Comparison of ENCODE assay signal across 1 cellular context in the genomic region with DNA sequence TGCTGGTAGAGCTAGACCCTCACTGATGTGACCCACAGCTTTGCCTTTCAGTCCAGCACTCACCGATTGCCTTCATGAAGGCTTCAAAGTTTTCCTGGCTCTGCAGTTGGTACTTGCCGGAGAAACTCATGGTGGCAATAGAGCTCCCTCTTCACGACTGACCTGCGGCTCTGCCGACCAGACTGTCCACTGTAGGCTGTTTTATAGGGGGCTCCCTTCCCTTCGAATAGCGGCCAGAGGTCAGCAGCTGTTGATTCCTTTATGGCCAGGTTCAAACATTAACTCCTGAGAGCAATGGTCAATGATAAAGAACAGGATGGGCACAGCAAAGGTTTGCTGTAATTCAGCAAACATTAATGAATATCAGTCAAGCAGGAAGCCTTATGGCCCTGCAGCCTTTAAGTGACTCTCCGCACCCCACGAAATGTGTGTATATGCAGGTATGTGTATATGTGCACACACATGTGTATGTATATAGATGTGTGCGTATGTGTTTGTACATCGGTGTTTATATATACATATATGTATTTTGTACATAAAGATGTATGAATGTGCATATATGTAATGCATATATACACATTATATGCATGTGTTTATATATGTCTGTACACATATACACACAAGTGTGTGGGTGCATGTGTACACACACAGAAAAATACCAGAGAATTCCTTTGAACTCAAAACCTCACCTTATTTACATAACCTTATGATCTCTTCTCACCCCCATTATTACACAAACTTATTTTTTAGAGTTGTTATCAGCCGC.
A peak's percentile ranks its signal among the peaks of the same experiment; 100 is the strongest.
TF ChIP-seq lines count a peak whose summit lies in the region.

Gene FABP1 (minus strand): TSS at position 175 of the 766 bp plus-strand sequence. CDS start 45 bp downstream, at position 130.

TF ChIP-seq in HepG2, 621 proteins besides CTCF, POLR2A, EP300 and RAD21 (continued from another document and continues in another):
- TF ChIP-seq HINFP (CRISPR knock-in tag; IDR thresholded peaks at IDR 0.05; ENCODE audit: low read depth) = peak; percentile 83
- peak; percentile 44; the same call in 1 of the 2 replicates for TF ChIP-seq ZNF24 (IDR thresholded peaks at IDR 0.05)
- no peak for TF ChIP-seq MXD1 (CRISPR knock-in tag; IDR thresholded peaks at IDR 0.05)
- TF ChIP-seq CSRNP2 (CRISPR knock-in tag; conservative IDR thresholded peaks at IDR 0.05; ENCODE audit: low read depth) = no peak; the same call in 1 of the 2 replicates
- TF ChIP-seq RAD51 (IDR thresholded peaks at IDR 0.05; ENCODE audit: borderline replicate concordance) = no peak
- TF ChIP-seq, protein P1, sequence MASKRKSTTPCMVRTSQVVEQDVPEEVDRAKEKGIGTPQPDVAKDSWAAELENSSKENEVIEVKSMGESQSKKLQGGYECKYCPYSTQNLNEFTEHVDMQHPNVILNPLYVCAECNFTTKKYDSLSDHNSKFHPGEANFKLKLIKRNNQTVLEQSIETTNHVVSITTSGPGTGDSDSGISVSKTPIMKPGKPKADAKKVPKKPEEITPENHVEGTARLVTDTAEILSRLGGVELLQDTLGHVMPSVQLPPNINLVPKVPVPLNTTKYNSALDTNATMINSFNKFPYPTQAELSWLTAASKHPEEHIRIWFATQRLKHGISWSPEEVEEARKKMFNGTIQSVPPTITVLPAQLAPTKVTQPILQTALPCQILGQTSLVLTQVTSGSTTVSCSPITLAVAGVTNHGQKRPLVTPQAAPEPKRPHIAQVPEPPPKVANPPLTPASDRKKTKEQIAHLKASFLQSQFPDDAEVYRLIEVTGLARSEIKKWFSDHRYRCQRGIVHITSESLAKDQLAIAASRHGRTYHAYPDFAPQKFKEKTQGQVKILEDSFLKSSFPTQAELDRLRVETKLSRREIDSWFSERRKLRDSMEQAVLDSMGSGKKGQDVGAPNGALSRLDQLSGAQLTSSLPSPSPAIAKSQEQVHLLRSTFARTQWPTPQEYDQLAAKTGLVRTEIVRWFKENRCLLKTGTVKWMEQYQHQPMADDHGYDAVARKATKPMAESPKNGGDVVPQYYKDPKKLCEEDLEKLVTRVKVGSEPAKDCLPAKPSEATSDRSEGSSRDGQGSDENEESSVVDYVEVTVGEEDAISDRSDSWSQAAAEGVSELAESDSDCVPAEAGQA (IDR thresholded peaks at IDR 0.05; ENCODE audit: low read depth) = 0 out of 2 replicates have a peak, but pooled peaks have one; percentile 18
- TF ChIP-seq, protein P1 (CRISPR knock-in tag; IDR thresholded peaks at IDR 0.05; ENCODE audit: borderline replicate concordance) = no peak
- peak; percentile 21; the same call in 1 of the 2 replicates for TF ChIP-seq ZNF564 (CRISPR knock-in tag; IDR thresholded peaks at IDR 0.05)
- TF ChIP-seq DNMT1 (CRISPR knock-in tag; IDR thresholded peaks at IDR 0.05) = no peak
- no peak for TF ChIP-seq FOSL1 (CRISPR knock-in tag; IDR thresholded peaks at IDR 0.05; ENCODE audit: borderline replicate concordance)
- peak; percentile 89 for TF ChIP-seq ATF6 (CRISPR knock-in tag; conservative IDR thresholded peaks at IDR 0.05)
- TF ChIP-seq, protein P2, sequence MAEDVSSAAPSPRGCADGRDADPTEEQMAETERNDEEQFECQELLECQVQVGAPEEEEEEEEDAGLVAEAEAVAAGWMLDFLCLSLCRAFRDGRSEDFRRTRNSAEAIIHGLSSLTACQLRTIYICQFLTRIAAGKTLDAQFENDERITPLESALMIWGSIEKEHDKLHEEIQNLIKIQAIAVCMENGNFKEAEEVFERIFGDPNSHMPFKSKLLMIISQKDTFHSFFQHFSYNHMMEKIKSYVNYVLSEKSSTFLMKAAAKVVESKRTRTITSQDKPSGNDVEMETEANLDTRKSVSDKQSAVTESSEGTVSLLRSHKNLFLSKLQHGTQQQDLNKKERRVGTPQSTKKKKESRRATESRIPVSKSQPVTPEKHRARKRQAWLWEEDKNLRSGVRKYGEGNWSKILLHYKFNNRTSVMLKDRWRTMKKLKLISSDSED (CRISPR knock-in tag; IDR thresholded peaks at IDR 0.05) = no peak
- TF ChIP-seq JUND (CRISPR knock-in tag; IDR thresholded peaks at IDR 0.05) = no peak
- TF ChIP-seq ZNF446 (CRISPR knock-in tag; IDR thresholded peaks at IDR 0.05) = no peak
- TF ChIP-seq SNAPC2 (CRISPR knock-in tag; IDR thresholded peaks at IDR 0.05) = peak; percentile 69
- 0 out of 2 replicates have a peak, but pooled peaks have one; percentile 7 for TF ChIP-seq ZNF337 (CRISPR knock-in tag; IDR thresholded peaks at IDR 0.05; ENCODE audit: borderline replicate concordance, low read depth)
- no peak for TF ChIP-seq ISX (CRISPR knock-in tag; conservative IDR thresholded peaks at IDR 0.05)
- no peak; the same call in 1 of the 2 replicates for TF ChIP-seq ZNF160 (CRISPR knock-in tag; IDR thresholded peaks at IDR 0.05)
- peak; percentile 63; the same call in 1 of the 2 replicates for TF ChIP-seq ZNF264 (CRISPR knock-in tag; IDR thresholded peaks at IDR 0.05)
- no peak for TF ChIP-seq ZNF17 (CRISPR knock-in tag; IDR thresholded peaks at IDR 0.05)
- no peak for TF ChIP-seq NFRKB (IDR thresholded peaks at IDR 0.05)
- no peak for TF ChIP-seq NPAS2 (CRISPR knock-in tag; IDR thresholded peaks at IDR 0.05; ENCODE audit: borderline replicate concordance)
- TF ChIP-seq, protein P3, sequence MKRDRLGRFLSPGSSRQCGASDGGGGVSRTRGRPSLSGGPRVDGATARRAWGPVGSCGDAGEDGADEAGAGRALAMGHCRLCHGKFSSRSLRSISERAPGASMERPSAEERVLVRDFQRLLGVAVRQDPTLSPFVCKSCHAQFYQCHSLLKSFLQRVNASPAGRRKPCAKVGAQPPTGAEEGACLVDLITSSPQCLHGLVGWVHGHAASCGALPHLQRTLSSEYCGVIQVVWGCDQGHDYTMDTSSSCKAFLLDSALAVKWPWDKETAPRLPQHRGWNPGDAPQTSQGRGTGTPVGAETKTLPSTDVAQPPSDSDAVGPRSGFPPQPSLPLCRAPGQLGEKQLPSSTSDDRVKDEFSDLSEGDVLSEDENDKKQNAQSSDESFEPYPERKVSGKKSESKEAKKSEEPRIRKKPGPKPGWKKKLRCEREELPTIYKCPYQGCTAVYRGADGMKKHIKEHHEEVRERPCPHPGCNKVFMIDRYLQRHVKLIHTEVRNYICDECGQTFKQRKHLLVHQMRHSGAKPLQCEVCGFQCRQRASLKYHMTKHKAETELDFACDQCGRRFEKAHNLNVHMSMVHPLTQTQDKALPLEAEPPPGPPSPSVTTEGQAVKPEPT (CRISPR knock-in tag; IDR thresholded peaks at IDR 0.05; ENCODE audit: low read depth) = no peak; the same call in 1 of the 2 replicates
- TF ChIP-seq, protein P4, sequence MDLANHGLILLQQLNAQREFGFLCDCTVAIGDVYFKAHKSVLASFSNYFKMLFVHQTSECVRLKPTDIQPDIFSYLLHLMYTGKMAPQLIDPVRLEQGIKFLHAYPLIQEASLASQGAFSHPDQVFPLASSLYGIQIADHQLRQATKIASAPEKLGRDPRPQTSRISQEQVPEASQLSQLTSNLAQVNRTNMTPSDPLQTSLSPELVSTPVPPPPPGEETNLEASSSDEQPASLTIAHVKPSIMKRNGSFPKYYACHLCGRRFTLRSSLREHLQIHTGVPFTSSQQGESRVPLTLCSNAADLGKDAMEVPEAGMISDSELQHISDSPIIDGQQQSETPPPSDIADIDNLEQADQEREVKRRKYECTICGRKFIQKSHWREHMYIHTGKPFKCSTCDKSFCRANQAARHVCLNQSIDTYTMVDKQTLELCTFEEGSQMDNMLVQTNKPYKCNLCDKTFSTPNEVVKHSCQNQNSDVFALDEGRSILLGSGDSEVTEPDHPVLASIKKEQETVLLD (CRISPR knock-in tag; IDR thresholded peaks at IDR 0.05; ENCODE audit: low read depth) = peak; percentile 52; the same call in 1 of the 2 replicates
- peak; percentile 85 for TF ChIP-seq ZNF841 (CRISPR knock-in tag; IDR thresholded peaks at IDR 0.05; ENCODE audit: borderline replicate concordance)
- no peak for TF ChIP-seq POLR2AphosphoS2 (IDR thresholded peaks at IDR 0.05; ENCODE audit: low read depth, low read length)
- TF ChIP-seq ZNF570 (CRISPR knock-in tag; IDR thresholded peaks at IDR 0.05; ENCODE audit: borderline replicate concordance) = no peak
